In the genomic region with DNA sequence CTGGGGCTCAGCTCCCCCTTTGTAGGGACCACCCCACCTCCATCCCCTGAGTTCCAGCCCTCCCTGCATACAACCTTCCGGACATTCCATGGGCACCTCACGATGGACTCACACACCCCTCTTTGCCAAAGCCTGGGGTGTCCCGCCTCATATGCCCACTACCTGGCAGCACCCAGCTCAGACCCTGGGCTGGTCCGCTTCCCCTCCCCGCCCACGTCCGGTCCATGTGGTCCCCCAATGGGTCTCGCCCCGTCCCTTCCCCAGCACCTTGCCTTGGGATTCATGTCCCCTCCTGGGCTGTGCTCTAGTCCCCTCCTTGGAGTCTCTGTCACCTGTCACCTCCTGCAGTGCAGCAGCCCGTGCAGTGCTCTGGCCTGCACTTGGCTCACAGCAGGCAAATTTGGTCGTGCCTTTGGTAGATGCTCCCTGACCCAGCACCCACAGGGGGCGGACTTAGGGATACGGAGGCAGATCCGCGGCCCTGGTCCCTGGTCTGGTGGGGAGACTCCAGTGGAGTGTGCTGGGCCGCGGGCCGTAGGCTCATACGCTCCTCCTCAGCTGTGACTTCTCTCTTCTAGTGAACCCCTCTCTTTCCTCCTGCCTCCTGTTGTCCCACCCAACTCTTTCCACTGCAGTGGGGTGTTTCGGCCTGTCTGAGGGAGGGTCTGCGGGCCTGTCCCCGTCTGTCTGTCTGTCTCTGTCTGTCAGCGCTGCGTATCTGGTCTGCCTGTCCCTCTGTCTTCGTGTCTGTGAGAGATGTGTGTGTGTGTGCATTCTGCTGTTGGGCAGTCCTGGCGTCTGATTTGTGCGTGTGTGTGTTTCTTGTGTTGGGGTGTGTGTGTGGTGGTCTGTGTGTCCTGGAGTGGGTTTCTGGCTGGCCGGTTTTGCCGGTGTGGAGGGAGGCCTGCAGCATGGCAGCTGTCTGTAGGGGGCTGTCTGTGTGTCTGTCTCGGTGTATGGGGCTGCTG, we compare ENCODE assay signal across 18 cellular contexts.
A peak's percentile ranks its signal among the peaks of the same experiment; 100 is the strongest.
DNase-seq lines count a peak whose midpoint lies in the region; ATAC-seq, FAIRE-seq and TF ChIP-seq lines count a peak whose summit lies in the region.
"Had no signal": no experiment of that assay in that cellular context is flagged by ENCODE, and none has a peak within 500 bp of the region (broad histone marks: within the 10 kb centered on the region; RNA-seq: fewer than 3 reads in every experiment).

No MANE protein-coding gene starts in this region.

- H2BK120ac ChIP-seq in H1 (replicated peaks; ENCODE audit: low read depth, low read length), result peak overlapping the region; percentile 62

- H3K36me3 ChIP-seq in H1 (ENCODE audit: control insufficient read depth in 2 of 4, insufficient read depth in 4 of 4, low read length in 3 of 4) (no peaks in the 10 kb centered on the region; a peak in 1 of 8 replicates), neural cell (ENCODE audit: insufficient read depth, low read length) (no peaks in the 10 kb centered on the region)
- H3K36me3 ChIP-seq: Peyer's patch had no signal

- peaks cover 7 to 54% (median 34%) of the 10 kb centered on the region in 4 experiments for H3K4me1 ChIP-seq in H1 (replicated peaks in 1 of 4; ENCODE audit: control insufficient read depth in 3 of 4, insufficient read depth in 4 of 4, low read length in 3 of 4)

- H2BK15ac ChIP-seq in H1 (ENCODE audit: low read length), result peak overlapping the region; percentile 97

- H3K79me2 ChIP-seq in H1 (ENCODE audit: control insufficient read depth in 1 of 2, insufficient read depth in 2 of 2, low read length in 2 of 2) (no peaks in the 10 kb centered on the region), neural cell (replicated peaks; ENCODE audit: insufficient read depth, low read length) (no peaks in the 10 kb centered on the region)

- peak overlapping the region; percentile 66 for H3K18ac ChIP-seq in H1 (ENCODE audit: extremely low read depth, low read length)

- H3K27me3 ChIP-seq in H1 (replicated peaks in 1 of 4; ENCODE audit: control insufficient read depth in 3 of 4, extremely low read depth in 1 of 4, insufficient read depth in 3 of 4, low read length in 3 of 4) (peaks cover 0 to 22% (median 14%) of the 10 kb centered on the region in 4 experiments; a peak in 4 of 7 replicates), neural cell (ENCODE audit: insufficient read depth, low read depth, low read length) (no peaks in the 10 kb centered on the region)
- H3K27me3 ChIP-seq: Peyer's patch had no signal

- H3K4ac ChIP-seq in H1 (replicated peaks; ENCODE audit: insufficient read length, low read depth, low read length), result peak overlapping the region; percentile 34

- no peaks in the 10 kb centered on the region; the same call in 1 of the 2 replicates for H3K79me1 ChIP-seq in H1 (ENCODE audit: low read depth, low read length)

- H3K23ac ChIP-seq in H1 (ENCODE audit: insufficient read length), result no peak overlapping the region

- no peak overlapping the region for H4K5ac ChIP-seq in H1 (ENCODE audit: insufficient read length, low read depth, low read length)

- H3K14ac ChIP-seq in H1 (ENCODE audit: insufficient read length), result no peak overlapping the region

- no peak overlapping the region for H3K56ac ChIP-seq in H1 (replicated peaks; ENCODE audit: insufficient read length, low read depth, low read length)

- H3K4me3 Mint-ChIP-seq in stimulated activated naive CD8-positive, alpha-beta T cell treated with anti-CD3 and anti-CD28 coated beads, Interleukin-15, amount 100 ng/mL, for 72 hours, result no peak overlapping the region
- H3K4me3 Mint-ChIP-seq in osteocyte (ENCODE audit: unreplicated experiment), result no peak overlapping the region
- H3K4me3 Mint-ChIP-seq: HFFc6 had no signal

- DNase-seq in stimulated activated naive CD8-positive, alpha-beta T cell treated with anti-CD3 and anti-CD28 coated beads, Interleukin-15, amount 100 ng/mL, for 72 hours, result no peak
- no peak for DNase-seq in stimulated activated naive CD8-positive, alpha-beta T cell treated with anti-CD3 and anti-CD28 coated beads, Interleukin-15, Interleukin-2, amounts not matched to agents 100 U/mL and 50 U/mL, for 24 hours
- DNase-seq in H1 (ENCODE audit: low read depth in 1 of 2, low spot score in 2 of 2) (no peak), NCI-H526 treated with DMSO at 0.1 percent for 48 hours (lab: John Stamatoyannopoulos, UW) (no peak), osteocyte (ENCODE audit: extremely low spot score, unreplicated experiment) (no peak)
- DNase-seq: GOT3, HFFc6, NCI-H1048, NCI-H1436 treated with DMSO at 0.1 percent for 48 hours, NCI-H2029 treated with DMSO at 0.1 percent for 48 hours, NCI-H510A, NCI-H82, Peyer's patch, SHP77 had no signal

- no peak overlapping the region for H4K8ac ChIP-seq in H1 (ENCODE audit: extremely low read depth, insufficient read depth, low read length)

- H2AFZ ChIP-seq in H1 (ENCODE audit: low read length), result no peak overlapping the region
- no peak overlapping the region for H2AFZ ChIP-seq in neural cell (ENCODE audit: low read depth, low read length)

- no peaks in the 10 kb centered on the region for H3K9me2 ChIP-seq in neural cell (ENCODE audit: insufficient read depth, low read length)

- peak overlapping the region; percentile 93 for H4K91ac ChIP-seq in H1 (replicated peaks; ENCODE audit: insufficient read length, low read length)

- TF ChIP-seq POLR2A in H1 (IDR thresholded peaks at IDR 0.05; ENCODE audit: control extremely low read depth in 1 of 2, low read depth in 2 of 2, low read length in 2 of 2), result no peak

- CTCF ChIA-PET in H1 (lab: Charles Lee; ENCODE audit: partially characterized antibody), result interaction anchor here (0.6 to 1.8 kb wide), 9 partner anchors 11 to 220 kb away, joined by 3 to 6 read pairs (median 4); no protein-coding TSS in a partner anchor

- peak overlapping the region; percentile 94 for H2BK20ac ChIP-seq in H1 (ENCODE audit: low read length)

- H3K36me3 Mint-ChIP-seq in osteocyte (ENCODE audit: unreplicated experiment), result no peaks in the 10 kb centered on the region

- peak in 1 of 2 experiments; percentile 12; a peak in 1 of 4 replicates for TF ChIP-seq RAD21 in H1 (IDR thresholded peaks at IDR 0.05 in 1 of 2, conservative IDR thresholded peaks at IDR 0.05 in 1 of 2; ENCODE audit: low read depth in 2 of 2, low read length in 2 of 2)
- TF ChIP-seq RAD21 in neural cell (conservative IDR thresholded peaks at IDR 0.05), result no peak

- no peak for FAIRE-seq in H1 (lab: Jason Lieb, UNC)
- FAIRE-seq: GM12892 had no signal

- H4K20me1 ChIP-seq in H1 (replicated peaks in 1 of 2; ENCODE audit: control insufficient read depth in 1 of 2, insufficient read depth in 2 of 2, low read length in 2 of 2), result peaks cover 0 to 2% of the 10 kb centered on the region in 2 experiments
- H4K20me1 ChIP-seq in neural cell (ENCODE audit: insufficient read depth), result no peaks in the 10 kb centered on the region

- 80% methylated on average over 30 of the region's 30 CpGs; no CpG with 5 or more reads in 1 of the 2 experiments for WGBS in H1 (ENCODE audit: extremely low coverage in 1 of 2, insufficient coverage in 1 of 2, insufficient read length in 1 of 2, insufficient replicate concordance in 2 of 2, low coverage in 1 of 2, low lambda C conversion rate in 2 of 2, missing lambda C conversion rate in 1 of 2), 2 experiments

- H2AK5ac ChIP-seq in H1 (ENCODE audit: low read depth, low read length), result peak overlapping the region; percentile 71

- H3K9me3 ChIP-seq in H1 (ENCODE audit: insufficient read depth in 2 of 2, low read depth in 1 of 2, low read length in 1 of 2), result no peaks in the 10 kb centered on the region
- H3K9me3 ChIP-seq in neural cell (ENCODE audit: low read length), result no peaks in the 10 kb centered on the region
- H3K9me3 ChIP-seq: Peyer's patch had no signal

- TF ChIP-seq CTCF in H1 (IDR thresholded peaks at IDR 0.05; ENCODE audit: control extremely low read depth in 1 of 3, insufficient read depth in 1 of 3, low read depth in 1 of 3, low read length in 3 of 3) (peak in 1 of 3 experiments; percentile 2; a peak in 1 of 4 replicates), neural cell (IDR thresholded peaks at IDR 0.05; ENCODE audit: poor library complexity, severe bottlenecking) (no peak), osteocyte (IDR thresholded peaks at IDR 0.05) (no peak)

- H3K27ac Mint-ChIP-seq in stimulated activated naive CD8-positive, alpha-beta T cell treated with anti-CD3 and anti-CD28 coated beads, Interleukin-15, amount 100 ng/mL, for 72 hours, result peak overlapping the region in 1 of 2 donors; percentile 2
- no peak overlapping the region for H3K27ac Mint-ChIP-seq in osteocyte (ENCODE audit: unreplicated experiment)
- H3K27ac Mint-ChIP-seq: HFFc6 had no signal

- peak overlapping the region; percentile 86; the same call in 1 of the 2 replicates for H2BK12ac ChIP-seq in H1 (ENCODE audit: low read depth, low read length)

- peak; percentile 2 for ATAC-seq in stimulated activated naive CD8-positive, alpha-beta T cell treated with anti-CD3 and anti-CD28 coated beads, Interleukin-15, amount 100 ng/mL, for 72 hours
- ATAC-seq in stimulated activated naive CD8-positive, alpha-beta T cell treated with anti-CD3 and anti-CD28 coated beads, Interleukin-15, Interleukin-2, amounts not matched to agents 100 U/mL and 50 U/mL, for 24 hours, result no peak
- ATAC-seq in GM21447 (IDR thresholded peaks at IDR 0.05; ENCODE audit: unreplicated experiment), result no peak

- no peaks in the 10 kb centered on the region for H3K4me1 Mint-ChIP-seq in stimulated activated naive CD8-positive, alpha-beta T cell treated with anti-CD3 and anti-CD28 coated beads, Interleukin-15, amount 100 ng/mL, for 72 hours
- peaks cover 4% of the 10 kb centered on the region for H3K4me1 Mint-ChIP-seq in osteocyte (ENCODE audit: unreplicated experiment)

- POLR2A ChIA-PET in H1 (lab: Charles Lee; ENCODE audit: partially characterized antibody), result interaction anchor here (0.8 to 1.5 kb wide), 3 partner anchors 19 to 105 kb away, joined by 3 to 4 read pairs (median 3); no protein-coding TSS in a partner anchor

- H3K27ac ChIP-seq in H1 (ENCODE audit: low read depth, low read length) (no peak overlapping the region), neural cell (ENCODE audit: low read length) (peak overlapping the region; percentile 94)
- H3K27ac ChIP-seq: C4-2B, Peyer's patch had no signal

- TF ChIP-seq EP300 in H1 (IDR thresholded peaks at IDR 0.05; ENCODE audit: borderline replicate concordance in 1 of 2, low read depth in 2 of 2, low read length in 2 of 2) (no peak), neural cell (conservative IDR thresholded peaks at IDR 0.05; ENCODE audit: poor library complexity, severe bottlenecking) (no peak)

- peaks cover 12% of the 10 kb centered on the region for H3K23me2 ChIP-seq in H1 (ENCODE audit: low read depth, low read length)

- H3K9ac ChIP-seq in H1 (replicated peaks in 1 of 4; ENCODE audit: extremely low read depth in 1 of 4, low read depth in 3 of 4, low read length in 3 of 4), result no peak overlapping the region
- peak overlapping the region; percentile 69 for H3K9ac ChIP-seq in neural cell (ENCODE audit: low read length)

- H3K9me3 Mint-ChIP-seq in stimulated activated naive CD8-positive, alpha-beta T cell treated with anti-CD3 and anti-CD28 coated beads, Interleukin-15, amount 100 ng/mL, for 72 hours, result no peaks in the 10 kb centered on the region
- H3K9me3 Mint-ChIP-seq in osteocyte (ENCODE audit: unreplicated experiment), result no peaks in the 10 kb centered on the region
- H3K9me3 Mint-ChIP-seq: HFFc6 had no signal

- peaks cover 6% of the 10 kb centered on the region for H3F3A ChIP-seq in neural cell (ENCODE audit: insufficient read depth, low read length, poor library complexity, severe bottlenecking)

- H2BK5ac ChIP-seq in H1 (ENCODE audit: low read depth, low read length), result peak overlapping the region; percentile 68; the same call in 1 of the 2 replicates

- H3K4me2 ChIP-seq in H1 (ENCODE audit: insufficient read depth in 1 of 2, low read depth in 2 of 2, low read length in 2 of 2), result peak overlapping the region in 1 of 2 experiments; percentile 77; a peak in 2 of 4 replicates
- H3K4me2 ChIP-seq in neural cell (ENCODE audit: low read length), result no peak overlapping the region

- H3K4me3 ChIP-seq in H1 (ENCODE audit: extremely low read depth in 1 of 4, insufficient read depth in 2 of 4, low read depth in 3 of 4, low read length in 4 of 4) (no peak overlapping the region), neural cell (ENCODE audit: low read length) (peak overlapping the region; percentile 30)
- H3K4me3 ChIP-seq: Peyer's patch had no signal

- peaks cover under 1% of the 10 kb centered on the region for H3K27me3 Mint-ChIP-seq in stimulated activated naive CD8-positive, alpha-beta T cell treated with anti-CD3 and anti-CD28 coated beads, Interleukin-15, amount 100 ng/mL, for 72 hours
- H3K27me3 Mint-ChIP-seq in osteocyte (ENCODE audit: unreplicated experiment), result peaks cover 17% of the 10 kb centered on the region
